In the genomic region with DNA sequence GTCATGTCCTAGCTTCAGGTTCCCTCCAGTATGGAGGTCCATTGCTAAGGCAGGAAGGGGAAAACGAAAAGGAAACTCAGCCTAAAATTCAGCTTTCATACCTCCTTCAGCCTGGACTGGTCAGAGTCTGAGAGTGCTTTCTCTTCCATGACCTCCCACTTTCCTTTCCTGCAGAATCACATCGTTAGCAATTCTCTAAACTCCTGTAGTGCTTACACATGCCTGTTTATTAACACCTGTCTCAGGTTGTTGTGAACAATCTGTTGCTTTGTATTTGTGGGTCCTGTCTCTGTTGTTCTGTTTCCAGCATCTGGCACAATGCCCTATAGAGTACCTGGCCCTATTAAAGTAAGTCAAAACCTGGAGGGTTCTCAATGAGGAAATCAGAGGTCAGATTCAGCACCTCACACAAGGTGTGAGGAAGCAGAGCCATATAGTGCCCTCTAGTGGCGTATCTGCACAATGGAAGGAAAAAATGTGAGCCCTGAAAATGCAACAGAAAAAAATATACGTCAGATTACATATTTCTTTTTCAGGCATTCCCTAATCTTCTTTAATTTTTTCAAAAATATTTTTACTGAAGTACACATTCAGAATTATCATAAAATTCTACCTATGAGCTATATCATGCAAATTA, we compare ENCODE assay signal across 7 cellular contexts. TPM values are rescaled to one million over a fixed set of nuclear protein-coding genes. Genes with fewer than 3 reads are reported as not detected.
DNase-seq lines count a peak whose midpoint lies in the region; ATAC-seq and TF ChIP-seq lines count a peak whose summit lies in the region.
"Not testable (repeated sequence)": the region's sequence is repeated elsewhere in the genome, so short reads cannot be mapped to it uniquely, and the experiment has no call there.

No MANE protein-coding gene starts in this region.

- H3K9ac ChIP-seq in fibroblast of lung (ENCODE audit: insufficient read depth, low read length): not testable (repeated sequence)

- not testable (repeated sequence) for H3K36me3 Mint-ChIP-seq in activated CD4-positive, alpha-beta memory T cell treated with anti-CD3 and anti-CD28 coated beads, Interleukin-2, amount 10 ng/mL, durations not matched to agents 7 days and 5 days (ENCODE audit: low read depth); naive thymus-derived CD4-positive, alpha-beta T cell

- not testable (repeated sequence) for H2AFZ ChIP-seq in fibroblast of lung (ENCODE audit: low read length)

- not testable (repeated sequence) for H4K20me1 ChIP-seq in fibroblast of lung (ENCODE audit: control insufficient read depth, extremely low read depth, insufficient read depth, low read length)

- not testable (repeated sequence) for H3K9me3 ChIP-seq in fibroblast of lung (ENCODE audit: control insufficient read depth, insufficient read depth, low read depth, low read length); naive thymus-derived CD4-positive, alpha-beta T cell (ENCODE audit: control insufficient read depth in 2 of 3, low read length in 3 of 3)

- H3K36me3 ChIP-seq in fibroblast of lung (ENCODE audit: control insufficient read depth, insufficient read depth, low read length); naive thymus-derived CD4-positive, alpha-beta T cell (ENCODE audit: control insufficient read depth in 2 of 3, insufficient read depth in 3 of 3, low read length in 3 of 3): not testable (repeated sequence)

- not testable (repeated sequence) for H3K4me3 Mint-ChIP-seq in activated CD4-positive, alpha-beta memory T cell treated with anti-CD3 and anti-CD28 coated beads, Interleukin-2, amount 10 ng/mL, durations not matched to agents 7 days and 5 days; naive thymus-derived CD4-positive, alpha-beta T cell

- intact Hi-C loops in naive thymus-derived CD4-positive, alpha-beta T cell (cut with micrococcal nuclease): not testable (repeated sequence)

- not testable (repeated sequence) for H3K27ac ChIP-seq in fibroblast of lung (ENCODE audit: insufficient read depth, low read length); naive thymus-derived CD4-positive, alpha-beta T cell (ENCODE audit: low read depth, low read length)

- not testable (repeated sequence) for H3K9me3 Mint-ChIP-seq in activated CD4-positive, alpha-beta memory T cell treated with anti-CD3 and anti-CD28 coated beads, Interleukin-2, amount 10 ng/mL, durations not matched to agents 7 days and 5 days; naive thymus-derived CD4-positive, alpha-beta T cell

- not testable (repeated sequence) for H3K4me2 ChIP-seq in fibroblast of lung (ENCODE audit: extremely low read depth, insufficient read depth, low read length)

- POLR2A ChIA-PET in activated CD4-positive, alpha-beta memory T cell treated with anti-CD3 and anti-CD28 coated beads, Interleukin-2, amount 10 ng/mL, durations not matched to agents 7 days and 5 days (lab: Charles Lee); naive thymus-derived CD4-positive, alpha-beta T cell (lab: Charles Lee): not testable (repeated sequence)

- DNase-seq in GM10266 (ENCODE audit: extremely low spot score): peak; percentile 4
- peak; percentile 22 to 35 for DNase-seq in NCI-H526 (lab: John Stamatoyannopoulos, UW)
- peak; percentile 19 for DNase-seq in activated CD4-positive, alpha-beta memory T cell treated with anti-CD3 and anti-CD28 coated beads, Interleukin-2, amount 10 ng/mL, durations not matched to agents 7 days and 5 days
- DNase-seq in fibroblast of lung (ENCODE audit: low read depth in 2 of 2): peak; percentile 3 to 40
- DNase-seq in naive thymus-derived CD4-positive, alpha-beta T cell: peak in 6 of 9 donors; percentile 8 to 40 (median 22)

- H3K27ac Mint-ChIP-seq in activated CD4-positive, alpha-beta memory T cell treated with anti-CD3 and anti-CD28 coated beads, Interleukin-2, amount 10 ng/mL, durations not matched to agents 7 days and 5 days; naive thymus-derived CD4-positive, alpha-beta T cell: not testable (repeated sequence)

- ATAC-seq in GM21576 (IDR thresholded peaks at IDR 0.05; ENCODE audit: unreplicated experiment) (peak; percentile 71), HG03439 (IDR thresholded peaks at IDR 0.05; ENCODE audit: unreplicated experiment) (peak; percentile 83)
- peak; percentile 69 for ATAC-seq in naive thymus-derived CD4-positive, alpha-beta T cell

- H3K79me2 ChIP-seq in fibroblast of lung (ENCODE audit: control insufficient read depth, insufficient read depth, low read length): not testable (repeated sequence)

- not testable (repeated sequence) for H3K27me3 ChIP-seq in fibroblast of lung (ENCODE audit: control insufficient read depth, insufficient read depth, low read length); naive thymus-derived CD4-positive, alpha-beta T cell (ENCODE audit: control insufficient read depth in 2 of 2, insufficient read depth in 2 of 2, low read length in 2 of 2)

- H3K4me1 Mint-ChIP-seq in activated CD4-positive, alpha-beta memory T cell treated with anti-CD3 and anti-CD28 coated beads, Interleukin-2, amount 10 ng/mL, durations not matched to agents 7 days and 5 days; naive thymus-derived CD4-positive, alpha-beta T cell: not testable (repeated sequence)

- H3K27me3 Mint-ChIP-seq in activated CD4-positive, alpha-beta memory T cell treated with anti-CD3 and anti-CD28 coated beads, Interleukin-2, amount 10 ng/mL, durations not matched to agents 7 days and 5 days; naive thymus-derived CD4-positive, alpha-beta T cell: not testable (repeated sequence)

- TF ChIP-seq CTCF in GM10266 (IDR thresholded peaks at IDR 0.05; ENCODE audit: control insufficient read depth, insufficient read depth, low read depth, missing control alignments) (peak; percentile 81), fibroblast of lung (conservative IDR thresholded peaks at IDR 0.05 in 1 of 2, IDR thresholded peaks at IDR 0.05 in 1 of 2; ENCODE audit: low read depth in 1 of 2, low read length in 2 of 2) (peak; percentile 36 to 66)

- CTCF ChIA-PET in activated CD4-positive, alpha-beta memory T cell treated with anti-CD3 and anti-CD28 coated beads, Interleukin-2, amount 10 ng/mL, durations not matched to agents 7 days and 5 days (lab: Charles Lee): interaction anchor here (1.0 kb wide), 1 partner anchor 34 kb away, joined by 6 read pairs; no protein-coding TSS in a partner anchor
- CTCF ChIA-PET in naive thymus-derived CD4-positive, alpha-beta T cell (lab: Charles Lee): not testable (repeated sequence)

- H3K4me1 ChIP-seq in fibroblast of lung (ENCODE audit: control insufficient read depth, extremely low read depth, insufficient read depth, low read length); naive thymus-derived CD4-positive, alpha-beta T cell (ENCODE audit: control insufficient read depth in 2 of 2, insufficient read depth in 2 of 2, low read length in 2 of 2): not testable (repeated sequence)

- not testable (repeated sequence) for H3K4me3 ChIP-seq in fibroblast of lung (replicated peaks in 1 of 4; ENCODE audit: control extremely low read depth in 1 of 4, insufficient read depth in 1 of 4, low read depth in 3 of 4, low read length in 4 of 4); naive thymus-derived CD4-positive, alpha-beta T cell (ENCODE audit: low read length)

RNA-seq across cellular contexts. Expression of a gene that starts 2.3 kb away (rescaled TPM):
- not detected for total RNA-seq in activated CD4-positive, alpha-beta memory T cell treated with anti-CD3 and anti-CD28 coated beads, Interleukin-2, amount 10 ng/mL, durations not matched to agents 7 days and 5 days
- not detected in 2 replicates for total RNA-seq in fibroblast of lung
- polyA plus RNA-seq in fibroblast of lung: not detected in 2 replicates
- polyA plus RNA-seq in fibroblast of lung (2012): not detected in 2 replicates
- not detected in 2 replicates for polyA minus RNA-seq in fibroblast of lung (ENCODE audit: low replicate concordance)
- total RNA-seq in naive thymus-derived CD4-positive, alpha-beta T cell: not detected
- not detected for polyA plus RNA-seq in naive thymus-derived CD4-positive, alpha-beta T cell
